ENCODE assay signal across 2 cellular contexts in genomic region chr2:25665429-25665828, GRCh38.
A peak's percentile ranks its signal among the peaks of the same experiment; 100 is the strongest.
TF ChIP-seq lines count a peak whose summit lies in the region.
"Not testable (repeated sequence)": the region's sequence is repeated elsewhere in the genome, so short reads cannot be mapped to it uniquely, and the experiment has no call there.

No MANE protein-coding gene starts in this region.

TF ChIP-seq in GM12878, 131 proteins besides CTCF, POLR2A, EP300 and RAD21:
- TF ChIP-seq, protein P1, sequence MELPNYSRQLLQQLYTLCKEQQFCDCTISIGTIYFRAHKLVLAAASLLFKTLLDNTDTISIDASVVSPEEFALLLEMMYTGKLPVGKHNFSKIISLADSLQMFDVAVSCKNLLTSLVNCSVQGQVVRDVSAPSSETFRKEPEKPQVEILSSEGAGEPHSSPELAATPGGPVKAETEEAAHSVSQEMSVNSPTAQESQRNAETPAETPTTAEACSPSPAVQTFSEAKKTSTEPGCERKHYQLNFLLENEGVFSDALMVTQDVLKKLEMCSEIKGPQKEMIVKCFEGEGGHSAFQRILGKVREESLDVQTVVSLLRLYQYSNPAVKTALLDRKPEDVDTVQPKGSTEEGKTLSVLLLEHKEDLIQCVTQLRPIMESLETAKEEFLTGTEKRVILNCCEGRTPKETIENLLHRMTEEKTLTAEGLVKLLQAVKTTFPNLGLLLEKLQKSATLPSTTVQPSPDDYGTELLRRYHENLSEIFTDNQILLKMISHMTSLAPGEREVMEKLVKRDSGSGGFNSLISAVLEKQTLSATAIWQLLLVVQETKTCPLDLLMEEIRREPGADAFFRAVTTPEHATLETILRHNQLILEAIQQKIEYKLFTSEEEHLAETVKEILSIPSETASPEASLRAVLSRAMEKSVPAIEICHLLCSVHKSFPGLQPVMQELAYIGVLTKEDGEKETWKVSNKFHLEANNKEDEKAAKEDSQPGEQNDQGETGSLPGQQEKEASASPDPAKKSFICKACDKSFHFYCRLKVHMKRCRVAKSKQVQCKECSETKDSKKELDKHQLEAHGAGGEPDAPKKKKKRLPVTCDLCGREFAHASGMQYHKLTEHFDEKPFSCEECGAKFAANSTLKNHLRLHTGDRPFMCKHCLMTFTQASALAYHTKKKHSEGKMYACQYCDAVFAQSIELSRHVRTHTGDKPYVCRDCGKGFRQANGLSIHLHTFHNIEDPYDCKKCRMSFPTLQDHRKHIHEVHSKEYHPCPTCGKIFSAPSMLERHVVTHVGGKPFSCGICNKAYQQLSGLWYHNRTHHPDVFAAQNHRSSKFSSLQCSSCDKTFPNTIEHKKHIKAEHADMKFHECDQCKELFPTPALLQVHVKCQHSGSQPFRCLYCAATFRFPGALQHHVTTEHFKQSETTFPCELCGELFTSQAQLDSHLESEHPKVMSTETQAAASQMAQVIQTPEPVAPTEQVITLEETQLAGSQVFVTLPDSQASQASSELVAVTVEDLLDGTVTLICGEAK (IDR thresholded peaks at IDR 0.05; ENCODE audit: borderline replicate concordance), result peak; percentile 61; the same call in 1 of the 2 replicates

TF ChIP-seq in HepG2, 621 proteins besides CTCF, POLR2A, EP300 and RAD21:
- TF ChIP-seq, protein P1 (IDR thresholded peaks at IDR 0.05), result peak; percentile 38; the same call in 1 of the 2 replicates
- TF ChIP-seq, protein P1 (CRISPR knock-in tag; IDR thresholded peaks at IDR 0.05), result not testable (repeated sequence)
